In genomic region chr1:244496186-244496585, GRCh38 we compare ENCODE assay signal across 19 cellular contexts.
"Had no signal": no experiment of that assay in that cellular context is flagged by ENCODE, and none has a peak within 500 bp of the region (broad histone marks: within the 10 kb centered on the region; RNA-seq: fewer than 3 reads in every experiment).

No MANE protein-coding gene starts in this region.

- H3K36me3 ChIP-seq: esophagus squamous epithelium, thoracic aorta, upper lobe of left lung had no signal

- H3K9me3 ChIP-seq: thoracic aorta, upper lobe of left lung had no signal

- H3K27me3 ChIP-seq: esophagus squamous epithelium, upper lobe of left lung had no signal

- DNase-seq: activated CD4-positive, alpha-beta memory T cell treated with anti-CD3 and anti-CD28 coated beads, Interleukin-2, amount 10 ng/mL, durations not matched to agents 7 days and 5 days; activated CD4-positive, alpha-beta T cell treated with anti-CD3 and anti-CD28 coated beads for 36 hours; activated CD8-positive, alpha-beta memory T cell treated with anti-CD3 and anti-CD28 coated beads, Interleukin-2, amount 10 ng/mL, durations not matched to agents 7 days and 5 days; activated naive CD4-positive, alpha-beta T cell; activated naive CD8-positive, alpha-beta T cell treated with anti-CD3 and anti-CD28 coated beads for 36 hours; cortex of kidney; esophagus squamous epithelium; islet precursor cell; nephron progenitor cell; occipital lobe; posterior cingulate gyrus; retina; stimulated activated naive B cell treated with anti-CD40 and anti-IgM and Interleukin-4, amounts not matched to agents 10 μg/mL and 1 μg/mL and 100 μg/mL, for 72 hours; SW 1271; upper lobe of left lung had no signal

- H3K4me3 ChIP-seq: esophagus squamous epithelium, lung, thoracic aorta, upper lobe of left lung had no signal

- ATAC-seq: activated CD4-positive, alpha-beta T cell treated with anti-CD3 and anti-CD28 coated beads for 36 hours; activated CD8-positive, alpha-beta memory T cell treated with anti-CD3 and anti-CD28 coated beads, Interleukin-2, amount 10 ng/mL, durations not matched to agents 7 days and 5 days; activated T-helper 17 cell treated with anti-CD3 and anti-CD28 coated beads, Interleukin-2, amount 50 U/mL, for 72 hours; stimulated activated naive B cell treated with anti-CD40 and anti-IgM and Interleukin-4, amounts not matched to agents 10 μg/mL and 1 μg/mL and 100 μg/mL, for 72 hours had no signal

- FAIRE-seq: TTC549 had no signal

- H3K4me1 ChIP-seq: upper lobe of left lung had no signal

- H3K27ac ChIP-seq: thoracic aorta, upper lobe of left lung had no signal
